In the genomic region with DNA sequence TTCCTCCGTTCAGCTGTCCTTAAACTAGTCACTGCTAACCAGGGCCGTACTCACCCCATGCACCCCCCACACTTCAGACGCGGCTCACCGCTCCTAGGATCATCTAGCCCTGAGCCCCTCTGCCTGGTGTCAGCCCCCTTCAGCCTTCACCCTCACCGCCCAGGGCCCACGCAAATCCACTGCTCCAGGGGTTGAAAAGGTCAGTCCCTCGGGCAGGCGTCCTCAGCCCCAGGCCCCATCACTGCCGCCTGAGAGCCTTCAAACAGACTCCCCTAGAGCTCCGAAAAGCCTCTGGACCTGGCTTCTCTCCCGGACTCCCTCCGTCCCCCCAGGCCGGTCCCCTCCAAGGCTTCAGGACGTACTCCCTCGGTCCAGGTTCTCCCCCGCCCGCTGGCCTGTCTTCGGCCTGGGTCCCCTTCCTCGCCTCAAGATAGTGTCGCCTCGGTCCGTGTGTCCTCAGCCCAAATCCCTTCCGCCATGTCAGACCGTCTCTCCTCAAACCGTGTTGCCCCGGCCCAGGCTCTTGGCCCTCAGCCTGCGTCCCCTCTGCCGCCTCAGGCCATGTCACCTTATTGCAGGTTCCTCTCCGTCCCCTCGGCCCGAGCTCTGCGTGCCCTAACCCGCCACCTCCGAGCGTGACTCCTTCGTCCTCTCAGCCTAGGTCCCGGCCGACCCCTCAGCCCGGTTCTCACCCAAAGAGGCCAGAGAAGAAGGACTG, we compare ENCODE assay signal across 8 cellular contexts. TPM values are rescaled to one million over a fixed set of nuclear protein-coding genes. Genes with fewer than 3 reads are reported as not detected.
DNase-seq lines count a peak whose midpoint lies in the region; ATAC-seq and TF ChIP-seq lines count a peak whose summit lies in the region.

No MANE protein-coding gene starts in this region.

- peak in 1 of 2 donors; percentile 4 for ATAC-seq in right cardiac atrium
- peak; percentile 2 for ATAC-seq in stimulated activated effector memory CD8-positive, alpha-beta T cell treated with anti-CD3 and anti-CD28 coated beads, Interleukin-12 subunit alpha, Interleukin-12 subunit beta, amount 100 ng/mL, for 72 hours
- no peak for ATAC-seq in GM19351 (IDR thresholded peaks at IDR 0.05; ENCODE audit: unreplicated experiment)

- H3K36me3 ChIP-seq in HAP-1 (replicated peaks) = 0 out of 2 replicates have a peak, but pooled peaks cover 3% of the 10 kb centered on the region

- no peaks in the 10 kb centered on the region for H3K9me3 Mint-ChIP-seq in activated CD4-positive, alpha-beta memory T cell treated with anti-CD3 and anti-CD28 coated beads for 36 hours
- H3K9me3 Mint-ChIP-seq in stimulated activated effector memory CD8-positive, alpha-beta T cell treated with anti-CD3 and anti-CD28 coated beads, Interleukin-12 subunit alpha, Interleukin-12 subunit beta, amount 100 ng/mL, for 72 hours = no peaks in the 10 kb centered on the region

- H3K4me3 ChIP-seq in AG09309 (ENCODE audit: control insufficient read depth, low read depth, low read length) (peak overlapping the region; percentile 75), HAP-1 (peak overlapping the region; percentile 98), right cardiac atrium (ENCODE audit: low read length) (peak overlapping the region; percentile 47)

- CTCF ChIA-PET in activated CD4-positive, alpha-beta memory T cell treated with anti-CD3 and anti-CD28 coated beads for 36 hours (lab: Charles Lee) = interaction anchor here (0.6 to 3.2 kb wide), 5 partner anchors 17 to 254 kb away, joined by 3 to 53 read pairs (median 4); a partner anchor contains a TSS
- CTCF ChIA-PET in HEK293T (lab: Yijun Ruan, JAX) = interaction anchor here (0.7 kb wide), 1 partner anchor 186 kb away, joined by 6 read pairs; no protein-coding TSS in a partner anchor

- DNase-seq in AG09309 (ENCODE audit: low read depth) (no peak), HAP-1 (ENCODE audit: low spot score in 2 of 2) (no peak), right cardiac atrium (no peak), OCI-M1 (lab: John Stamatoyannopoulos, UW) (no peak), HEK293T (ENCODE audit: extremely low spot score) (no peak)
- peak; percentile 22 for DNase-seq in activated CD4-positive, alpha-beta memory T cell treated with anti-CD3 and anti-CD28 coated beads for 36 hours
- peak in 1 of 2 donors; percentile 62 for DNase-seq in stimulated activated effector memory CD8-positive, alpha-beta T cell treated with anti-CD3 and anti-CD28 coated beads, Interleukin-12 subunit alpha, Interleukin-12 subunit beta, amount 100 ng/mL, for 72 hours (ENCODE audit: low spot score in 2 of 2)

- 4% methylated on average over 40 of the region's 40 CpGs for WGBS in right cardiac atrium

- H3K27me3 Mint-ChIP-seq in activated CD4-positive, alpha-beta memory T cell treated with anti-CD3 and anti-CD28 coated beads for 36 hours = no peaks in the 10 kb centered on the region

- peak overlapping the region; percentile 72 for H3K27ac ChIP-seq in right cardiac atrium (ENCODE audit: low read length)

- H3K4me1 Mint-ChIP-seq in activated CD4-positive, alpha-beta memory T cell treated with anti-CD3 and anti-CD28 coated beads for 36 hours (ENCODE audit: low read depth) = peaks cover 74% of the 10 kb centered on the region
- H3K4me1 Mint-ChIP-seq in stimulated activated effector memory CD8-positive, alpha-beta T cell treated with anti-CD3 and anti-CD28 coated beads, Interleukin-12 subunit alpha, Interleukin-12 subunit beta, amount 100 ng/mL, for 72 hours = peaks cover 93% of the 10 kb centered on the region

- H3K9me3 ChIP-seq in HAP-1 = no peaks in the 10 kb centered on the region
- H3K9me3 ChIP-seq in right cardiac atrium (ENCODE audit: control insufficient read depth, low read length) = no peaks in the 10 kb centered on the region

- H3K36me3 Mint-ChIP-seq in activated CD4-positive, alpha-beta memory T cell treated with anti-CD3 and anti-CD28 coated beads for 36 hours = peaks cover 7% of the 10 kb centered on the region
- H3K36me3 Mint-ChIP-seq in stimulated activated effector memory CD8-positive, alpha-beta T cell treated with anti-CD3 and anti-CD28 coated beads, Interleukin-12 subunit alpha, Interleukin-12 subunit beta, amount 100 ng/mL, for 72 hours = peaks cover 29% of the 10 kb centered on the region

- POLR2A ChIA-PET in activated CD4-positive, alpha-beta memory T cell treated with anti-CD3 and anti-CD28 coated beads for 36 hours (lab: Charles Lee) = interaction anchor here (0.8 to 0.9 kb wide), 2 partner anchors 20 to 31 kb away, joined by 3 read pairs; a partner anchor contains a TSS
- POLR2A ChIA-PET in HEK293T (lab: Yijun Ruan, JAX) = no interaction called here

- H3K4me1 ChIP-seq in HAP-1 (peaks cover 3% of the 10 kb centered on the region; the same call in 1 of the 2 replicates), right cardiac atrium (ENCODE audit: control insufficient read depth, insufficient read depth, low read length) (peaks cover 35% of the 10 kb centered on the region)

- in situ Hi-C loops in HAP-1 (cut with MboI; ENCODE audit: low sequenced_read_pairs) = no loop called here

- H3K4me3 Mint-ChIP-seq in activated CD4-positive, alpha-beta memory T cell treated with anti-CD3 and anti-CD28 coated beads for 36 hours = peak overlapping the region; percentile 98
- peak overlapping the region; percentile 100 for H3K4me3 Mint-ChIP-seq in stimulated activated effector memory CD8-positive, alpha-beta T cell treated with anti-CD3 and anti-CD28 coated beads, Interleukin-12 subunit alpha, Interleukin-12 subunit beta, amount 100 ng/mL, for 72 hours

- no peak for TF ChIP-seq CTCF in AG09309 (IDR thresholded peaks at IDR 0.05; ENCODE audit: control insufficient read depth, insufficient read depth, low read depth, low read length, missing control alignments)

- no peaks in the 10 kb centered on the region for H3K27me3 ChIP-seq in HAP-1 (ENCODE audit: low read depth)
- H3K27me3 ChIP-seq in right cardiac atrium (ENCODE audit: control insufficient read depth, insufficient read depth) = no peaks in the 10 kb centered on the region

- intact Hi-C loops in activated CD4-positive, alpha-beta memory T cell treated with anti-CD3 and anti-CD28 coated beads for 36 hours (cut with micrococcal nuclease) = loop anchor here (2.0 to 10.0 kb wide), 4 partner anchors 60 to 810 kb away; a partner anchor contains a TSS
- intact Hi-C loops in right cardiac atrium (cut with DNase I) = loop anchor here in 3 of 4 donors (10.0 kb wide), 2 partner anchors 80 to 90 kb away; a partner anchor contains a TSS

- H3K27ac Mint-ChIP-seq in activated CD4-positive, alpha-beta memory T cell treated with anti-CD3 and anti-CD28 coated beads for 36 hours = peak overlapping the region; percentile 95
- H3K27ac Mint-ChIP-seq in stimulated activated effector memory CD8-positive, alpha-beta T cell treated with anti-CD3 and anti-CD28 coated beads, Interleukin-12 subunit alpha, Interleukin-12 subunit beta, amount 100 ng/mL, for 72 hours = peak overlapping the region; percentile 99

TF ChIP-seq in HEK293T, 16 proteins besides CTCF, POLR2A, EP300 and RAD21:
- TF ChIP-seq, protein P1, sequence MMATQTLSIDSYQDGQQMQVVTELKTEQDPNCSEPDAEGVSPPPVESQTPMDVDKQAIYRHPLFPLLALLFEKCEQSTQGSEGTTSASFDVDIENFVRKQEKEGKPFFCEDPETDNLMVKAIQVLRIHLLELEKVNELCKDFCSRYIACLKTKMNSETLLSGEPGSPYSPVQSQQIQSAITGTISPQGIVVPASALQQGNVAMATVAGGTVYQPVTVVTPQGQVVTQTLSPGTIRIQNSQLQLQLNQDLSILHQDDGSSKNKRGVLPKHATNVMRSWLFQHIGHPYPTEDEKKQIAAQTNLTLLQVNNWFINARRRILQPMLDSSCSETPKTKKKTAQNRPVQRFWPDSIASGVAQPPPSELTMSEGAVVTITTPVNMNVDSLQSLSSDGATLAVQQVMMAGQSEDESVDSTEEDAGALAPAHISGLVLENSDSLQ (IDR thresholded peaks at IDR 0.05) = no peak

RNA-seq across cellular contexts. Expression of a gene that starts 0.6 kb away (rescaled TPM):
- total RNA-seq in activated CD4-positive, alpha-beta memory T cell treated with anti-CD3 and anti-CD28 coated beads for 36 hours = 10 to 100 TPM; 67.3 to 70.4 TPM
- 100 to 1,000 TPM in 3 of 4 donors, 10 to 100 TPM in 1; 91.7 to 111 (median 105) TPM for total RNA-seq in right cardiac atrium
- 102 TPM for polyA plus RNA-seq in right cardiac atrium

RNA-seq across cellular contexts. Expression of a gene that starts 30.3 kb away (rescaled TPM):
- total RNA-seq in activated CD4-positive, alpha-beta memory T cell treated with anti-CD3 and anti-CD28 coated beads for 36 hours = 1 to 10 TPM; 7.0 to 9.2 TPM
- 1 to 10 TPM; 6.4 to 9.4 (median 7.8) TPM for total RNA-seq in right cardiac atrium
- 9.9 TPM for polyA plus RNA-seq in right cardiac atrium

RNA-seq across cellular contexts. Expression of a gene that starts 42.6 kb away (rescaled TPM):
- total RNA-seq in activated CD4-positive, alpha-beta memory T cell treated with anti-CD3 and anti-CD28 coated beads for 36 hours = under 1 TPM in 1 of 2 experiments, not detected in 1; 0.14 TPM
- total RNA-seq in right cardiac atrium = under 1 TPM in 2 of 4 donors, not detected in 2; 0.09 to 0.26 TPM
- 0.36 TPM for polyA plus RNA-seq in right cardiac atrium

RNA-seq across cellular contexts. Expression of a gene that starts 58.6 kb away (rescaled TPM):
- total RNA-seq in activated CD4-positive, alpha-beta memory T cell treated with anti-CD3 and anti-CD28 coated beads for 36 hours = under 1 TPM; 0.07 to 0.31 TPM
- under 1 TPM in 1 of 4 donors, not detected in 3; 0.23 TPM for total RNA-seq in right cardiac atrium
- polyA plus RNA-seq in right cardiac atrium = 0.20 TPM

Comparison
In these comparisons a context has a peak if more than half of its experiments do, and no peak if none do; other contexts are left out.
1. H3K4me3 ChIP-seq: peak in every context shown above with its lines; median percentile 98 in HAP-1; 75 in AG09309; 47 in right cardiac atrium.